In genomic region chr16:10938321-10938720, GRCh38 we compare ENCODE assay signal across 10 cellular contexts. TPM values are rescaled to one million over a fixed set of nuclear protein-coding genes. Genes with fewer than 3 reads are reported as not detected.
A peak's percentile ranks its signal among the peaks of the same experiment; 100 is the strongest.
DNase-seq lines count a peak whose midpoint lies in the region; ATAC-seq and TF ChIP-seq lines count a peak whose summit lies in the region.
"Had no signal": no experiment of that assay in that cellular context is flagged by ENCODE, and none has a peak within 500 bp of the region (broad histone marks: within the 10 kb centered on the region; RNA-seq: fewer than 3 reads in every experiment).

No MANE protein-coding gene starts in this region.

- H3K27me3 ChIP-seq in adipocyte (replicated peaks; ENCODE audit: control insufficient read depth, insufficient read depth, low read length) (no peaks in the 10 kb centered on the region), uterus (no peaks in the 10 kb centered on the region)

- H3K4me1 ChIP-seq in adipocyte (ENCODE audit: control insufficient read depth, insufficient read depth, low read length) = peaks cover 70% of the 10 kb centered on the region
- H3K4me1 ChIP-seq in uterus = peaks cover 14 to 37% of the 10 kb centered on the region in 2 donors

- H3K4me3 ChIP-seq in adipocyte (ENCODE audit: low read length) = peak overlapping the region; percentile 93
- no peak overlapping the region for H3K4me3 ChIP-seq in uterus

- peaks cover 61 to 86% (median 75%) of the 10 kb centered on the region in 3 donors for H3K4me1 Mint-ChIP-seq in naive B cell

- ATAC-seq in naive B cell (ENCODE audit: low read depth in 2 of 2) (no peak), HG03457 (IDR thresholded peaks at IDR 0.05; ENCODE audit: unreplicated experiment) (no peak), GM18498 (IDR thresholded peaks at IDR 0.05; ENCODE audit: unreplicated experiment) (no peak)

- H3K36me3 Mint-ChIP-seq in naive B cell = no peaks in the 10 kb centered on the region

- peak overlapping the region; percentile 54 to 93 (median 78) for H3K27ac Mint-ChIP-seq in naive B cell

- H3K36me3 ChIP-seq in adipocyte (ENCODE audit: control insufficient read depth, insufficient read depth, low read length, severe bottlenecking) = peaks cover 1% of the 10 kb centered on the region
- no peaks in the 10 kb centered on the region for H3K36me3 ChIP-seq in uterus

- DNase-seq in stimulated activated CD4-positive, alpha-beta T cell treated with anti-CD3 and anti-CD28 coated beads, Interleukin-1b, Interleukin-23, amount 100 ng/mL, for 48 hours = peak; percentile 61
- DNase-seq in stimulated activated CD4-positive, alpha-beta T cell treated with anti-CD3 and anti-CD28 coated beads, Interleukin-4, amount 100 ng/mL, for 1 hour = no peak
- DNase-seq in adipocyte (ENCODE audit: low read depth) (no peak), naive B cell (no peak), uterus (no peak), NCI-H2107 (lab: John Stamatoyannopoulos, UW) (no peak)
- DNase-seq: cerebellar nuclear complex, NCI-H446 had no signal

- H3K27ac ChIP-seq in uterus = peak overlapping the region; percentile 10 to 28

- H3K9ac ChIP-seq in adipocyte (ENCODE audit: low read length) = peak overlapping the region; percentile 9

- peak overlapping the region; percentile 9 to 95 (median 92) for H3K4me3 Mint-ChIP-seq in naive B cell

- H3K9me3 Mint-ChIP-seq in naive B cell = no peaks in the 10 kb centered on the region

- H3K27me3 Mint-ChIP-seq in naive B cell = no peaks in the 10 kb centered on the region

- intact Hi-C loops in uterus (cut with DNase I; ENCODE audit: low total_unique reads) = no loop called here

- no peaks in the 10 kb centered on the region for H3K9me3 ChIP-seq in adipocyte (ENCODE audit: control insufficient read depth, low read length)
- no peaks in the 10 kb centered on the region for H3K9me3 ChIP-seq in uterus

- no peak for TF ChIP-seq CTCF in uterus (IDR thresholded peaks at IDR 0.05)

- no peak for TF ChIP-seq POLR2A in uterus (IDR thresholded peaks at IDR 0.05)

RNA-seq across cellular contexts. Expression of gene DEXI, which starts 3.9 kb away (rescaled TPM):
- 10 to 100 TPM; 10.1 to 22.6 (median 15.6) TPM for polyA plus RNA-seq in naive B cell (ENCODE audit: low read depth in 6 of 6)
- 10 to 100 TPM; 15.6 to 70.2 (median 42.6) TPM for total RNA-seq in uterus

RNA-seq across cellular contexts. Expression of gene CLEC16A, which starts 6.0 kb away (rescaled TPM):
- polyA plus RNA-seq in naive B cell (ENCODE audit: low read depth in 6 of 6) = 10 to 100 TPM; 11.8 to 34.9 (median 18.7) TPM
- total RNA-seq in uterus = 10 to 100 TPM in 3 of 4 donors, 1 to 10 TPM in 1; 7.6 to 65.6 (median 28.0) TPM
